ENCODE assay signal across 27 cellular contexts in the genomic region with DNA sequence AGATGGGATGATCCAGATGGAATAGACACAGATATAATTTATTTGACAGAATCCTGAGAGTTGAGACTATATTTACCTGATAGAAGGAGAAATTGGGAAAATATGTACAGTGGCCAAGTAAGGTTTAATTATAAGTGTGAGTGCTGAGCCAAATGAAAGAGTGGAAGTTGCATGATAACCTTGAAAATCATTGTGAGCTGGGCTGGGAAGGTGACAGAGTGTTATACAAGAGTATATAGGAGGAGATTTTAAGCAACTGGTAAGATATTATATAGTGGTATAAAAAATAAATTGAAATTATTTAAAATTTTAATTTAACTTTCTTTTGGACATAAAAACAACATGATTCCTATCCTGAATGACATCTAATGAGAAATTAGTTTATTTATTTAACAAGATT.
"Had no signal": no experiment of that assay in that cellular context is flagged by ENCODE, and none has a peak within 500 bp of the region (broad histone marks: within the 10 kb centered on the region; RNA-seq: fewer than 3 reads in every experiment).

No MANE protein-coding gene starts in this region.

- H3K4me1 ChIP-seq: stomach, suprapubic skin, testis, thyroid gland, tibial artery, tibial nerve, transverse colon, upper lobe of left lung, upper lobe of right lung, uterus, vagina had no signal

- H3K36me3 ChIP-seq: stomach, suprapubic skin, thoracic aorta, thyroid gland, tibial artery, tibial nerve, transverse colon, upper lobe of left lung, upper lobe of right lung, uterus, vagina had no signal

- FAIRE-seq: urothelium cell line had no signal

- H3K27me3 ChIP-seq: stomach, suprapubic skin, testis, thyroid gland, tibial artery, tibial nerve, transverse colon, upper lobe of left lung, upper lobe of right lung, uterus, vagina had no signal

- ATAC-seq: stimulated activated effector memory CD8-positive, alpha-beta T cell treated with anti-CD3 and anti-CD28 coated beads, Interleukin-12 subunit alpha, Interleukin-12 subunit beta, amount 100 ng/mL, for 72 hours; stimulated activated memory B cell treated with anti-CD40 and anti-IgM and Interleukin-4, amounts not matched to agents 10 μg/mL and 1 μg/mL and 100 μg/mL, for 72 hours; stimulated activated naive B cell treated with anti-CD40 and anti-IgM and Interleukin-4, amounts not matched to agents 10 μg/mL and 1 μg/mL and 100 μg/mL, for 72 hours; stimulated activated naive CD8-positive, alpha-beta T cell treated with anti-CD3 and anti-CD28 coated beads, Interleukin-15, amount 100 ng/mL, for 72 hours; stimulated activated naive CD8-positive, alpha-beta T cell treated with anti-CD3 and anti-CD28 coated beads, Interleukin-15, Interleukin-2, amounts not matched to agents 100 U/mL and 50 U/mL, for 24 hours; upper lobe of right lung had no signal

- H3K27ac ChIP-seq: stomach, suprapubic skin, testis, thoracic aorta, thyroid gland, tibial artery, tibial nerve, transverse colon, upper lobe of left lung, upper lobe of right lung, uterus, vagina had no signal

- H3K9me3 ChIP-seq: suprapubic skin, testis, thoracic aorta, thyroid gland, tibial artery, transverse colon, upper lobe of left lung, upper lobe of right lung, uterus, vagina had no signal

- DNase-seq: stimulated activated CD4-positive, alpha-beta T cell treated with anti-CD3 and anti-CD28 coated beads, Interleukin-2, amount 100 ng/mL, for 48 hours; stimulated activated CD4-positive, alpha-beta T cell treated with anti-CD3 and anti-CD28 coated beads, Interleukin-4, amount 100 ng/mL, for 1 hour; stimulated activated CD4-positive, alpha-beta T cell treated with anti-CD3 and anti-CD28 coated beads, Interleukin-4, amount 100 ng/mL, for 24 hours; stimulated activated CD4-positive, alpha-beta T cell treated with anti-CD3 and anti-CD28 coated beads, Interleukin-4, amount 100 ng/mL, for 4 hours; stimulated activated CD8-positive, alpha-beta memory T cell treated with anti-CD3 and anti-CD28 coated beads, Interleukin-4, amount 100 ng/mL, for 48 hours; stimulated activated naive B cell treated with anti-CD40 and anti-IgM and Interleukin-4, amounts not matched to agents 10 μg/mL and 1 μg/mL and 100 μg/mL, for 72 hours; stimulated activated naive CD4-positive, alpha-beta T cell; stimulated activated naive CD4-positive, alpha-beta T cell treated with Interleukin-2 at 50 U/mL for 16 hours; stimulated activated naive CD8-positive, alpha-beta T cell treated with anti-CD3 and anti-CD28 coated beads, Interleukin-15, amount 100 ng/mL, for 72 hours; stimulated activated naive CD8-positive, alpha-beta T cell treated with anti-CD3 and anti-CD28 coated beads, Interleukin-15, Interleukin-2, amounts not matched to agents 100 U/mL and 50 U/mL, for 24 hours; stomach; substantia nigra; testis; thyroid gland; tibial artery; transverse colon; trophoblast cell; upper lobe of left lung; upper lobe of right lung; uterus had no signal

- H3K4me3 ChIP-seq: stomach, suprapubic skin, testis, thoracic aorta, thyroid gland, tibial artery, tibial nerve, transverse colon, upper lobe of left lung, upper lobe of right lung, uterus, vagina had no signal
